1 cellular context compared by ENCODE assay signal in the genomic region with DNA sequence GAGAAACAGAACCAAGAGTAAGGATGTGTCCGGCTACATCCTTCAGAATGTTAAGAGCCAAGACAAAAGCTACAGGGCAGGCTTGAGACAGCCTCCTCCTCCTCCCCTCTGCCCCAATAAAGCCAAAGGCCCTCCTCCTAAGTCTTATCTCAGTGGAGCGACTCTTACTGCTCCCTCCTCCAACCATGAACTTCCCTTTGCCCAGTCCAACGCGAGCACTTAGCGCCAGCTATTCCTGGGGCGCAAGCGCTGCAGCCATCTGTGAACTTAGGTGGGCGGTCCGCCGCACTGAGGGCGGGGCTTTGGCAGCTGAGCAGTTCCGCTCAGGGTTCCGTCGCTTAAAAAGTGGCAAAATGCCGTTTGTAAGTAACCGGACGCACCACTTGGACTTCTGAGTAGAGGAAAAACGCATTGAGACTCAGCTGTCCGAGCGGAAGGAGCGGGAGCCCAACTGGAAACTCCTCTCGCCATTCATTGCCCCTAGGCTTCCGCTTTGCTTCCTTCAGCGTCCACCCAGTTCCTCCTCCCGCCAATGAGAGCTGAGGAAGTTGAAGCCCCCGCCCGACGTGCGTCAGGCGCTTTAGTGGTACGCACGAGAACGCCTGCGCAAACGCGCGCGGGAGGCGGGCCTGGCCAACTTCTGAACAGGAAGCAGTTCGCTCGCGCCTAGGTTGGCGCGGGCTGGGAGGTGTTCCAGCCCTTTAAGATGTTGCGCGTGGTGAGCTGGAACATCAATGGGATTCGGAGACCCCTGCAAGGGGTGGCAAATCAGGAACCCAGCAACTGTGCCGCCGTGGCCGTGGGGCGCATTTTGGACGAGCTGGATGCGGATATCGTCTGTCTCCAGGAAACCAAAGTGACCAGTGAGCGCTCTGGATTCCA.
TF ChIP-seq lines count a peak whose summit lies in the region.

A gene with protein sequence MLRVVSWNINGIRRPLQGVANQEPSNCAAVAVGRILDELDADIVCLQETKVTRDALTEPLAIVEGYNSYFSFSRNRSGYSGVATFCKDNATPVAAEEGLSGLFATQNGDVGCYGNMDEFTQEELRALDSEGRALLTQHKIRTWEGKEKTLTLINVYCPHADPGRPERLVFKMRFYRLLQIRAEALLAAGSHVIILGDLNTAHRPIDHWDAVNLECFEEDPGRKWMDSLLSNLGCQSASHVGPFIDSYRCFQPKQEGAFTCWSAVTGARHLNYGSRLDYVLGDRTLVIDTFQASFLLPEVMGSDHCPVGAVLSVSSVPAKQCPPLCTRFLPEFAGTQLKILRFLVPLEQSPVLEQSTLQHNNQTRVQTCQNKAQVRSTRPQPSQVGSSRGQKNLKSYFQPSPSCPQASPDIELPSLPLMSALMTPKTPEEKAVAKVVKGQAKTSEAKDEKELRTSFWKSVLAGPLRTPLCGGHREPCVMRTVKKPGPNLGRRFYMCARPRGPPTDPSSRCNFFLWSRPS (plus strand): TSS at position 647 of the 882 bp plus-strand sequence. CDS start 60 bp downstream, at position 707.

TF ChIP-seq in HepG2, 621 proteins besides CTCF, POLR2A, EP300 and RAD21 (continued from another document and continues in another):
- TF ChIP-seq, protein P1, sequence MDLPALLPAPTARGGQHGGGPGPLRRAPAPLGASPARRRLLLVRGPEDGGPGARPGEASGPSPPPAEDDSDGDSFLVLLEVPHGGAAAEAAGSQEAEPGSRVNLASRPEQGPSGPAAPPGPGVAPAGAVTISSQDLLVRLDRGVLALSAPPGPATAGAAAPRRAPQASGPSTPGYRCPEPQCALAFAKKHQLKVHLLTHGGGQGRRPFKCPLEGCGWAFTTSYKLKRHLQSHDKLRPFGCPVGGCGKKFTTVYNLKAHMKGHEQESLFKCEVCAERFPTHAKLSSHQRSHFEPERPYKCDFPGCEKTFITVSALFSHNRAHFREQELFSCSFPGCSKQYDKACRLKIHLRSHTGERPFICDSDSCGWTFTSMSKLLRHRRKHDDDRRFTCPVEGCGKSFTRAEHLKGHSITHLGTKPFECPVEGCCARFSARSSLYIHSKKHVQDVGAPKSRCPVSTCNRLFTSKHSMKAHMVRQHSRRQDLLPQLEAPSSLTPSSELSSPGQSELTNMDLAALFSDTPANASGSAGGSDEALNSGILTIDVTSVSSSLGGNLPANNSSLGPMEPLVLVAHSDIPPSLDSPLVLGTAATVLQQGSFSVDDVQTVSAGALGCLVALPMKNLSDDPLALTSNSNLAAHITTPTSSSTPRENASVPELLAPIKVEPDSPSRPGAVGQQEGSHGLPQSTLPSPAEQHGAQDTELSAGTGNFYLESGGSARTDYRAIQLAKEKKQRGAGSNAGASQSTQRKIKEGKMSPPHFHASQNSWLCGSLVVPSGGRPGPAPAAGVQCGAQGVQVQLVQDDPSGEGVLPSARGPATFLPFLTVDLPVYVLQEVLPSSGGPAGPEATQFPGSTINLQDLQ (CRISPR knock-in tag; IDR thresholded peaks at IDR 0.05) = no peak
- peak; percentile 59; the same call in 1 of the 2 replicates for TF ChIP-seq SP2 (CRISPR knock-in tag; IDR thresholded peaks at IDR 0.05)
- no peak for TF ChIP-seq CHCHD3 (CRISPR knock-in tag; IDR thresholded peaks at IDR 0.05)
- TF ChIP-seq ARHGAP35 (CRISPR knock-in tag; IDR thresholded peaks at IDR 0.05; ENCODE audit: borderline replicate concordance) = no peak
- TF ChIP-seq ELF4 (CRISPR knock-in tag; IDR thresholded peaks at IDR 0.05; ENCODE audit: borderline replicate concordance) = no peak
- no peak for TF ChIP-seq NONO (IDR thresholded peaks at IDR 0.05)
- TF ChIP-seq NONO (CRISPR knock-in tag; conservative IDR thresholded peaks at IDR 0.05) = peak; percentile 27; the same call in 1 of the 2 replicates
- TF ChIP-seq ZBTB42 (CRISPR knock-in tag; IDR thresholded peaks at IDR 0.05) = no peak
- TF ChIP-seq ZBTB21 (CRISPR knock-in tag; IDR thresholded peaks at IDR 0.05) = no peak
- no peak for TF ChIP-seq ZNF124 (CRISPR knock-in tag; IDR thresholded peaks at IDR 0.05)
- TF ChIP-seq RARA (CRISPR knock-in tag; IDR thresholded peaks at IDR 0.05) = no peak
- TF ChIP-seq ZNF282 (IDR thresholded peaks at IDR 0.05; ENCODE audit: partially characterized antibody) = no peak
- TF ChIP-seq DNMT1 (CRISPR knock-in tag; IDR thresholded peaks at IDR 0.05) = no peak
- TF ChIP-seq, protein P2, sequence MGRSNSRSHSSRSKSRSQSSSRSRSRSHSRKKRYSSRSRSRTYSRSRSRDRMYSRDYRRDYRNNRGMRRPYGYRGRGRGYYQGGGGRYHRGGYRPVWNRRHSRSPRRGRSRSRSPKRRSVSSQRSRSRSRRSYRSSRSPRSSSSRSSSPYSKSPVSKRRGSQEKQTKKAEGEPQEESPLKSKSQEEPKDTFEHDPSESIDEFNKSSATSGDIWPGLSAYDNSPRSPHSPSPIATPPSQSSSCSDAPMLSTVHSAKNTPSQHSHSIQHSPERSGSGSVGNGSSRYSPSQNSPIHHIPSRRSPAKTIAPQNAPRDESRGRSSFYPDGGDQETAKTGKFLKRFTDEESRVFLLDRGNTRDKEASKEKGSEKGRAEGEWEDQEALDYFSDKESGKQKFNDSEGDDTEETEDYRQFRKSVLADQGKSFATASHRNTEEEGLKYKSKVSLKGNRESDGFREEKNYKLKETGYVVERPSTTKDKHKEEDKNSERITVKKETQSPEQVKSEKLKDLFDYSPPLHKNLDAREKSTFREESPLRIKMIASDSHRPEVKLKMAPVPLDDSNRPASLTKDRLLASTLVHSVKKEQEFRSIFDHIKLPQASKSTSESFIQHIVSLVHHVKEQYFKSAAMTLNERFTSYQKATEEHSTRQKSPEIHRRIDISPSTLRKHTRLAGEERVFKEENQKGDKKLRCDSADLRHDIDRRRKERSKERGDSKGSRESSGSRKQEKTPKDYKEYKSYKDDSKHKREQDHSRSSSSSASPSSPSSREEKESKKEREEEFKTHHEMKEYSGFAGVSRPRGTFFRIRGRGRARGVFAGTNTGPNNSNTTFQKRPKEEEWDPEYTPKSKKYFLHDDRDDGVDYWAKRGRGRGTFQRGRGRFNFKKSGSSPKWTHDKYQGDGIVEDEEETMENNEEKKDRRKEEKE (IDR thresholded peaks at IDR 0.05) = no peak
- TF ChIP-seq, protein P3, sequence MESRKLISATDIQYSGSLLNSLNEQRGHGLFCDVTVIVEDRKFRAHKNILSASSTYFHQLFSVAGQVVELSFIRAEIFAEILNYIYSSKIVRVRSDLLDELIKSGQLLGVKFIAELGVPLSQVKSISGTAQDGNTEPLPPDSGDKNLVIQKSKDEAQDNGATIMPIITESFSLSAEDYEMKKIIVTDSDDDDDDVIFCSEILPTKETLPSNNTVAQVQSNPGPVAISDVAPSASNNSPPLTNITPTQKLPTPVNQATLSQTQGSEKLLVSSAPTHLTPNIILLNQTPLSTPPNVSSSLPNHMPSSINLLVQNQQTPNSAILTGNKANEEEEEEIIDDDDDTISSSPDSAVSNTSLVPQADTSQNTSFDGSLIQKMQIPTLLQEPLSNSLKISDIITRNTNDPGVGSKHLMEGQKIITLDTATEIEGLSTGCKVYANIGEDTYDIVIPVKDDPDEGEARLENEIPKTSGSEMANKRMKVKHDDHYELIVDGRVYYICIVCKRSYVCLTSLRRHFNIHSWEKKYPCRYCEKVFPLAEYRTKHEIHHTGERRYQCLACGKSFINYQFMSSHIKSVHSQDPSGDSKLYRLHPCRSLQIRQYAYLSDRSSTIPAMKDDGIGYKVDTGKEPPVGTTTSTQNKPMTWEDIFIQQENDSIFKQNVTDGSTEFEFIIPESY (CRISPR knock-in tag; IDR thresholded peaks at IDR 0.05) = no peak
- no peak for TF ChIP-seq MZF1 (CRISPR knock-in tag; IDR thresholded peaks at IDR 0.05; ENCODE audit: borderline replicate concordance)
- no peak for TF ChIP-seq FOXP1 (IDR thresholded peaks at IDR 0.05)
- TF ChIP-seq FOXP1 (CRISPR knock-in tag; IDR thresholded peaks at IDR 0.05) = no peak
- no peak for TF ChIP-seq ZNF850 (CRISPR knock-in tag; conservative IDR thresholded peaks at IDR 0.05)
- TF ChIP-seq MAFF (IDR thresholded peaks at IDR 0.05; ENCODE audit: low read depth, low read length) = no peak
- TF ChIP-seq ELF3 (CRISPR knock-in tag; IDR thresholded peaks at IDR 0.05) = peak; percentile 57
- TF ChIP-seq SIN3A (IDR thresholded peaks at IDR 0.05; ENCODE audit: borderline replicate concordance, low read depth, low read length) = no peak
- TF ChIP-seq RORA (CRISPR knock-in tag; IDR thresholded peaks at IDR 0.05) = no peak
- TF ChIP-seq ZNF841 (CRISPR knock-in tag; IDR thresholded peaks at IDR 0.05; ENCODE audit: borderline replicate concordance) = no peak
- no peak for TF ChIP-seq ZNF432 (CRISPR knock-in tag; IDR thresholded peaks at IDR 0.05; ENCODE audit: borderline replicate concordance)
- TF ChIP-seq, protein P4, sequence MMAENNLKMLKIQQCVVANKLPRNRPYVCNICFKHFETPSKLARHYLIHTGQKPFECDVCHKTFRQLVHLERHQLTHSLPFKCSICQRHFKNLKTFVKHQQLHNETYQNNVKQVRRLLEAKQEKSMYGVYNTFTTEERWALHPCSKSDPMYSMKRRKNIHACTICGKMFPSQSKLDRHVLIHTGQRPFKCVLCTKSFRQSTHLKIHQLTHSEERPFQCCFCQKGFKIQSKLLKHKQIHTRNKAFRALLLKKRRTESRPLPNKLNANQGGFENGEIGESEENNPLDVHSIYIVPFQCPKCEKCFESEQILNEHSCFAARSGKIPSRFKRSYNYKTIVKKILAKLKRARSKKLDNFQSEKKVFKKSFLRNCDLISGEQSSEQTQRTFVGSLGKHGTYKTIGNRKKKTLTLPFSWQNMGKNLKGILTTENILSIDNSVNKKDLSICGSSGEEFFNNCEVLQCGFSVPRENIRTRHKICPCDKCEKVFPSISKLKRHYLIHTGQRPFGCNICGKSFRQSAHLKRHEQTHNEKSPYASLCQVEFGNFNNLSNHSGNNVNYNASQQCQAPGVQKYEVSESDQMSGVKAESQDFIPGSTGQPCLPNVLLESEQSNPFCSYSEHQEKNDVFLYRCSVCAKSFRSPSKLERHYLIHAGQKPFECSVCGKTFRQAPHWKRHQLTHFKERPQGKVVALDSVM (CRISPR knock-in tag; IDR thresholded peaks at IDR 0.05) = no peak
- TF ChIP-seq, protein P5, sequence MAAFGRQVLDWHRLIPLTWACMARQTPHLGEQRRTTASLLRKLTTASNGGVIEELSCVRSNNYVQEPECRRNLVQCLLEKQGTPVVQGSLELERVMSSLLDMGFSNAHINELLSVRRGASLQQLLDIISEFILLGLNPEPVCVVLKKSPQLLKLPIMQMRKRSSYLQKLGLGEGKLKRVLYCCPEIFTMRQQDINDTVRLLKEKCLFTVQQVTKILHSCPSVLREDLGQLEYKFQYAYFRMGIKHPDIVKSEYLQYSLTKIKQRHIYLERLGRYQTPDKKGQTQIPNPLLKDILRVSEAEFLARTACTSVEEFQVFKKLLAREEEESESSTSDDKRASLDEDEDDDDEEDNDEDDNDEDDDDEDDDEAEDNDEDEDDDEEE (CRISPR knock-in tag; IDR thresholded peaks at IDR 0.05) = no peak
- TF ChIP-seq, protein P6, sequence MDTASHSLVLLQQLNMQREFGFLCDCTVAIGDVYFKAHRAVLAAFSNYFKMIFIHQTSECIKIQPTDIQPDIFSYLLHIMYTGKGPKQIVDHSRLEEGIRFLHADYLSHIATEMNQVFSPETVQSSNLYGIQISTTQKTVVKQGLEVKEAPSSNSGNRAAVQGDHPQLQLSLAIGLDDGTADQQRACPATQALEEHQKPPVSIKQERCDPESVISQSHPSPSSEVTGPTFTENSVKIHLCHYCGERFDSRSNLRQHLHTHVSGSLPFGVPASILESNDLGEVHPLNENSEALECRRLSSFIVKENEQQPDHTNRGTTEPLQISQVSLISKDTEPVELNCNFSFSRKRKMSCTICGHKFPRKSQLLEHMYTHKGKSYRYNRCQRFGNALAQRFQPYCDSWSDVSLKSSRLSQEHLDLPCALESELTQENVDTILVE (CRISPR knock-in tag; IDR thresholded peaks at IDR 0.05) = no peak
- TF ChIP-seq, protein P7, sequence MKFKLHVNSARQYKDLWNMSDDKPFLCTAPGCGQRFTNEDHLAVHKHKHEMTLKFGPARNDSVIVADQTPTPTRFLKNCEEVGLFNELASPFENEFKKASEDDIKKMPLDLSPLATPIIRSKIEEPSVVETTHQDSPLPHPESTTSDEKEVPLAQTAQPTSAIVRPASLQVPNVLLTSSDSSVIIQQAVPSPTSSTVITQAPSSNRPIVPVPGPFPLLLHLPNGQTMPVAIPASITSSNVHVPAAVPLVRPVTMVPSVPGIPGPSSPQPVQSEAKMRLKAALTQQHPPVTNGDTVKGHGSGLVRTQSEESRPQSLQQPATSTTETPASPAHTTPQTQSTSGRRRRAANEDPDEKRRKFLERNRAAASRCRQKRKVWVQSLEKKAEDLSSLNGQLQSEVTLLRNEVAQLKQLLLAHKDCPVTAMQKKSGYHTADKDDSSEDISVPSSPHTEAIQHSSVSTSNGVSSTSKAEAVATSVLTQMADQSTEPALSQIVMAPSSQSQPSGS (CRISPR knock-in tag; IDR thresholded peaks at IDR 0.05) = no peak
- no peak for TF ChIP-seq TRIM24 (CRISPR knock-in tag; IDR thresholded peaks at IDR 0.05)
- TF ChIP-seq, protein P8, sequence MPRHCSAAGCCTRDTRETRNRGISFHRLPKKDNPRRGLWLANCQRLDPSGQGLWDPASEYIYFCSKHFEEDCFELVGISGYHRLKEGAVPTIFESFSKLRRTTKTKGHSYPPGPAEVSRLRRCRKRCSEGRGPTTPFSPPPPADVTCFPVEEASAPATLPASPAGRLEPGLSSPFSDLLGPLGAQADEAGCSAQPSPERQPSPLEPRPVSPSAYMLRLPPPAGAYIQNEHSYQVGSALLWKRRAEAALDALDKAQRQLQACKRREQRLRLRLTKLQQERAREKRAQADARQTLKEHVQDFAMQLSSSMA (CRISPR knock-in tag; IDR thresholded peaks at IDR 0.05) = no peak
- no peak for TF ChIP-seq HNRNPK (IDR thresholded peaks at IDR 0.05; ENCODE audit: low read depth, low read length, poor library complexity, severe bottlenecking)
- no peak for TF ChIP-seq ZNF138 (CRISPR knock-in tag; IDR thresholded peaks at IDR 0.05; ENCODE audit: low read depth)
- TF ChIP-seq YEATS2 (CRISPR knock-in tag; IDR thresholded peaks at IDR 0.05; ENCODE audit: borderline replicate concordance) = peak; percentile 53; the same call in 1 of the 2 replicates
- no peak for TF ChIP-seq AGO1 (IDR thresholded peaks at IDR 0.05; ENCODE audit: low read depth, low read length, poor library complexity, severe bottlenecking)
- no peak for TF ChIP-seq MEIS1 (CRISPR knock-in tag; IDR thresholded peaks at IDR 0.05; ENCODE audit: borderline replicate concordance)
- TF ChIP-seq THAP11 (CRISPR knock-in tag; IDR thresholded peaks at IDR 0.05) = peak; percentile 72
